In the genomic region with DNA sequence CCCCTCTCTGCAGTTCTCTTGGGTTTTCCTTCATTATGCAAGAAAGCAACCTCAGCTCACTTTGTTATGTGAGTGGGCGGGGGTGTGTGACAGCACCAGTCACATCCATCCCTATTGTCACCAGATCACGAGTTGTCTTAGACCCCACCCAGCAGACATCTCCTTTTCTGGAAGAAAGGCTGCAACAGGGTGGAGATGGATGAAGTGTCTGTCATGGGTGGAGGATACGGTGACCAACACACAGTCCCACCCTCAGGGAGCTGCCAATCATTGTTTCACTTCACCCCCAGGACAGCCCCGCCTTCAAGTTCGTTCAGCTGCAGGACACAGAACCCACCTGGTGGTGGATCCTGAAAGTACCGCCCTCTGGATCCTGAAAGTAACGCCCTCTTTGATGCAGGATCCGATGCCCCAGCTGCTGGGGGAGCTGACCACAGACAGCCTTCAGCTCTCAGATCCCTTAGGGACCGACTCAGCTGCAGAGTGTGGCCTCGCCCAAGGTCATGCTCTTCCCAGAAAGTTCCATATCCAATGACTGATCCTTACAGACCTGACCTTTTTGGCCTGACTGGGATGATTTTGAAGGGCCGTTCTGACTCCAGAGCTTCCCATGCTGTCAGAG, we compare ENCODE assay signal across 8 cellular contexts.
DNase-seq lines count a peak whose midpoint lies in the region; ATAC-seq and TF ChIP-seq lines count a peak whose summit lies in the region.

No MANE protein-coding gene starts in this region.

- peak overlapping the region; percentile 45 for H3K4me2 ChIP-seq in HCT116 (ENCODE audit: low read length)

- peak; percentile 99 for DNase-seq in ELF-1 (ENCODE audit: low read depth, low spot score)
- peak; percentile 56 for DNase-seq in HCT116 (ENCODE audit: low read depth, low spot score)
- peak; percentile 40 for DNase-seq in RKO (ENCODE audit: low spot score)
- peak; percentile 68 for DNase-seq in fibroblast of mammary gland (ENCODE audit: low read depth)
- DNase-seq in stimulated activated CD4-positive, alpha-beta T cell treated with anti-CD3 and anti-CD28 coated beads, Interleukin-4, amount 100 ng/mL, for 1 hour = peak; percentile 11
- DNase-seq in NCI-H345 (lab: John Stamatoyannopoulos, UW) = no peak
- DNase-seq in left lobe of liver (ENCODE audit: low spot score) = no peak

- H3K9ac ChIP-seq in HCT116 (ENCODE audit: low read length) = no peak overlapping the region

- CTCF ChIA-PET in HCT116 (lab: Charles Lee) = interaction anchor here (0.8 to 1.4 kb wide), 3 partner anchors 12 to 168 kb away, joined by 3 to 4 read pairs (median 4); no protein-coding TSS in a partner anchor

- POLR2A ChIA-PET in HCT116 (lab: Charles Lee) = no interaction called here

- no peaks in the 10 kb centered on the region for H3K9me2 ChIP-seq in HCT116 (ENCODE audit: insufficient read depth)

- peak overlapping the region; percentile 87 for H2AFZ ChIP-seq in HCT116 (ENCODE audit: low read depth, low read length, poor library complexity, severe bottlenecking)

- H3K27ac ChIP-seq in HCT116 (ENCODE audit: low read depth, low read length) = no peak overlapping the region

- no peaks in the 10 kb centered on the region for H3K9me3 ChIP-seq in HCT116 (ENCODE audit: control insufficient read depth in 1 of 2, insufficient read depth in 1 of 2, low read depth in 1 of 2, low read length in 2 of 2)

- RAD21 ChIA-PET in HCT116 (lab: Charles Lee; ENCODE audit: low non-redundant PET in 1 of 2, low total read pairs in 2 of 2, uncharacterized antibody in 2 of 2, unreplicated experiment in 2 of 2) = no interaction called here

- H3K27me3 ChIP-seq in HCT116 (ENCODE audit: insufficient read depth, low read length) = no peaks in the 10 kb centered on the region

- H4K20me1 ChIP-seq in HCT116 (ENCODE audit: insufficient read depth) = no peaks in the 10 kb centered on the region

- TF ChIP-seq CTCF in HCT116 (IDR thresholded peaks at IDR 0.05 in 2 of 3, conservative IDR thresholded peaks at IDR 0.05 in 1 of 3; ENCODE audit: borderline replicate concordance in 1 of 3, insufficient read depth in 1 of 3, low read depth in 2 of 3, low read length in 2 of 3) = peak in 2 of 3 experiments; percentile 64 to 67; a peak in 4 of 6 replicates
- peak; percentile 33 for TF ChIP-seq CTCF in fibroblast of mammary gland (conservative IDR thresholded peaks at IDR 0.05; ENCODE audit: control insufficient read depth, insufficient read depth, low read depth, low read length)

- TF ChIP-seq POLR2A in HCT116 (IDR thresholded peaks at IDR 0.05; ENCODE audit: borderline replicate concordance, extremely low read depth, insufficient read depth, insufficient read length) = no peak

- no TSS peak for BruUV-seq in HCT116 (replicated peaks; lab: Mats Ljungman, UMichigan)

- no peak overlapping the region for H3K4me3 ChIP-seq in HCT116 (replicated peaks in 1 of 2; ENCODE audit: low read depth in 1 of 2, low read length in 2 of 2)
- no peak overlapping the region for H3K4me3 ChIP-seq in fibroblast of mammary gland (ENCODE audit: control insufficient read depth, low read depth, low read length)

- H3K36me3 ChIP-seq in HCT116 (ENCODE audit: control insufficient read depth in 1 of 2, insufficient read depth in 2 of 2, low read length in 2 of 2) = no peaks in the 10 kb centered on the region

- H3K4me1 ChIP-seq in HCT116 (ENCODE audit: control insufficient read depth in 1 of 2, insufficient read depth in 2 of 2, low read length in 2 of 2) = peaks cover 11 to 26% of the 10 kb centered on the region in 2 experiments; a peak in 3 of 4 replicates

- TF ChIP-seq RAD21 in HCT116 (IDR thresholded peaks at IDR 0.05; ENCODE audit: low read depth) = peak; percentile 32

- no peaks in the 10 kb centered on the region for H3K79me2 ChIP-seq in HCT116 (ENCODE audit: insufficient read depth, low read length)

- intact Hi-C loops in HCT116 (cut with micrococcal nuclease) = no loop called here

- ATAC-seq in HCT116 (peak; percentile 87), left lobe of liver (no peak), GM21723 (IDR thresholded peaks at IDR 0.05; ENCODE audit: unreplicated experiment) (no peak)

TF ChIP-seq in HCT116, 20 proteins besides CTCF, POLR2A, EP300 and RAD21:
- TF ChIP-seq ZBTB33 (IDR thresholded peaks at IDR 0.05; ENCODE audit: extremely low read depth, insufficient replicate concordance, low read length) = no peak
- no peak for TF ChIP-seq SRF (IDR thresholded peaks at IDR 0.05; ENCODE audit: low read depth)
- no peak for TF ChIP-seq ZFX (IDR thresholded peaks at IDR 0.05)
- no peak for TF ChIP-seq ELF1 (IDR thresholded peaks at IDR 0.05; ENCODE audit: borderline replicate concordance, low read depth)
- TF ChIP-seq SP1 (IDR thresholded peaks at IDR 0.05; ENCODE audit: low read depth) = no peak
- TF ChIP-seq ZNF274 (IDR thresholded peaks at IDR 0.05; ENCODE audit: low read depth, low read length) = no peak
- TF ChIP-seq EZH2phosphoT487 (IDR thresholded peaks at IDR 0.05; ENCODE audit: borderline replicate concordance) = no peak
- TF ChIP-seq, protein P1, sequence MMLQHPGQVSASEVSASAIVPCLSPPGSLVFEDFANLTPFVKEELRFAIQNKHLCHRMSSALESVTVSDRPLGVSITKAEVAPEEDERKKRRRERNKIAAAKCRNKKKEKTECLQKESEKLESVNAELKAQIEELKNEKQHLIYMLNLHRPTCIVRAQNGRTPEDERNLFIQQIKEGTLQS (IDR thresholded peaks at IDR 0.05) = no peak
- no peak for TF ChIP-seq FOSL1 (IDR thresholded peaks at IDR 0.05; ENCODE audit: low read depth)
- no peak for TF ChIP-seq POLR2AphosphoS5 (IDR thresholded peaks at IDR 0.05; ENCODE audit: low read depth, low read length)
- TF ChIP-seq, protein P2, sequence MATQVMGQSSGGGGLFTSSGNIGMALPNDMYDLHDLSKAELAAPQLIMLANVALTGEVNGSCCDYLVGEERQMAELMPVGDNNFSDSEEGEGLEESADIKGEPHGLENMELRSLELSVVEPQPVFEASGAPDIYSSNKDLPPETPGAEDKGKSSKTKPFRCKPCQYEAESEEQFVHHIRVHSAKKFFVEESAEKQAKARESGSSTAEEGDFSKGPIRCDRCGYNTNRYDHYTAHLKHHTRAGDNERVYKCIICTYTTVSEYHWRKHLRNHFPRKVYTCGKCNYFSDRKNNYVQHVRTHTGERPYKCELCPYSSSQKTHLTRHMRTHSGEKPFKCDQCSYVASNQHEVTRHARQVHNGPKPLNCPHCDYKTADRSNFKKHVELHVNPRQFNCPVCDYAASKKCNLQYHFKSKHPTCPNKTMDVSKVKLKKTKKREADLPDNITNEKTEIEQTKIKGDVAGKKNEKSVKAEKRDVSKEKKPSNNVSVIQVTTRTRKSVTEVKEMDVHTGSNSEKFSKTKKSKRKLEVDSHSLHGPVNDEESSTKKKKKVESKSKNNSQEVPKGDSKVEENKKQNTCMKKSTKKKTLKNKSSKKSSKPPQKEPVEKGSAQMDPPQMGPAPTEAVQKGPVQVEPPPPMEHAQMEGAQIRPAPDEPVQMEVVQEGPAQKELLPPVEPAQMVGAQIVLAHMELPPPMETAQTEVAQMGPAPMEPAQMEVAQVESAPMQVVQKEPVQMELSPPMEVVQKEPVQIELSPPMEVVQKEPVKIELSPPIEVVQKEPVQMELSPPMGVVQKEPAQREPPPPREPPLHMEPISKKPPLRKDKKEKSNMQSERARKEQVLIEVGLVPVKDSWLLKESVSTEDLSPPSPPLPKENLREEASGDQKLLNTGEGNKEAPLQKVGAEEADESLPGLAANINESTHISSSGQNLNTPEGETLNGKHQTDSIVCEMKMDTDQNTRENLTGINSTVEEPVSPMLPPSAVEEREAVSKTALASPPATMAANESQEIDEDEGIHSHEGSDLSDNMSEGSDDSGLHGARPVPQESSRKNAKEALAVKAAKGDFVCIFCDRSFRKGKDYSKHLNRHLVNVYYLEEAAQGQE (IDR thresholded peaks at IDR 0.05; ENCODE audit: low read depth) = no peak

Comparison
In these comparisons a context has a peak if more than half of its experiments do, and no peak if none do; other contexts are left out.
1. DNase-seq: peak in ELF-1 (single experiment), HCT116 (single experiment), RKO (single experiment), fibroblast of mammary gland (single experiment) and stimulated activated CD4-positive, alpha-beta T cell treated with anti-CD3 and anti-CD28 coated beads, Interleukin-4, amount 100 ng/mL, for 1 hour (single experiment); none in NCI-H345 (single experiment) and left lobe of liver (single experiment).